In genomic region chr1:160489513-160490261, GRCh38 we compare ENCODE assay signal across 21 cellular contexts. TPM values are rescaled to one million over a fixed set of nuclear protein-coding genes. Genes with fewer than 3 reads are reported as not detected.
DNase-seq lines count a peak whose midpoint lies in the region; ATAC-seq lines count a peak whose summit lies in the region.
"Had no signal": no experiment of that assay in that cellular context is flagged by ENCODE, and none has a peak within 500 bp of the region (broad histone marks: within the 10 kb centered on the region; RNA-seq: fewer than 3 reads in every experiment).

No MANE protein-coding gene starts in this region.

- CTCF ChIA-PET in activated CD4-positive, alpha-beta memory T cell treated with anti-CD3 and anti-CD28 coated beads for 36 hours (lab: Charles Lee), result no interaction called here
- CTCF ChIA-PET in activated CD4-positive, alpha-beta memory T cell treated with anti-CD3 and anti-CD28 coated beads, Interleukin-2, amount 10 ng/mL, durations not matched to agents 7 days and 5 days (lab: Charles Lee), result no interaction called here

- no peak for ATAC-seq in naive thymus-derived CD8-positive, alpha-beta T cell
- no peak for ATAC-seq in HG02623 (IDR thresholded peaks at IDR 0.05; ENCODE audit: unreplicated experiment)
- no peak for ATAC-seq in GM21529 (IDR thresholded peaks at IDR 0.05; ENCODE audit: unreplicated experiment)
- ATAC-seq: A549, body of pancreas, heart right ventricle, psoas muscle had no signal

- H3K4me1 Mint-ChIP-seq in activated CD4-positive, alpha-beta memory T cell treated with anti-CD3 and anti-CD28 coated beads for 36 hours (ENCODE audit: low read depth), result peaks cover 14% of the 10 kb centered on the region
- no peaks in the 10 kb centered on the region for H3K4me1 Mint-ChIP-seq in activated CD4-positive, alpha-beta memory T cell treated with anti-CD3 and anti-CD28 coated beads, Interleukin-2, amount 10 ng/mL, durations not matched to agents 7 days and 5 days
- peaks cover 13% of the 10 kb centered on the region for H3K4me1 Mint-ChIP-seq in activated naive CD8-positive, alpha-beta T cell (ENCODE audit: low read depth)
- H3K4me1 Mint-ChIP-seq in naive thymus-derived CD8-positive, alpha-beta T cell, result peaks cover 10 to 49% (median 16%) of the 10 kb centered on the region in 4 donors

- DNase-seq in activated CD4-positive, alpha-beta memory T cell treated with anti-CD3 and anti-CD28 coated beads for 36 hours, result no peak
- no peak for DNase-seq in activated CD4-positive, alpha-beta memory T cell treated with anti-CD3 and anti-CD28 coated beads, Interleukin-2, amount 10 ng/mL, durations not matched to agents 7 days and 5 days
- DNase-seq in HT1080 (ENCODE audit: low read depth) (peak; percentile 48), NCI-H2029 treated with DMSO at 0.1 percent for 48 hours (lab: John Stamatoyannopoulos, UW) (no peak)
- DNase-seq in naive thymus-derived CD8-positive, alpha-beta T cell, result no peak
- DNase-seq: activated CD4-positive, alpha-beta T cell treated with anti-CD3 and anti-CD28 coated beads, Interleukin-2, amount 50 U/mL, for 1 hour; activated effector memory CD4-positive, alpha-beta T cell treated with Interleukin-2 at 50 U/mL for 16 hours; body of pancreas; Caco-2; heart right ventricle; MG63; psoas muscle; RPMI8226; stimulated activated CD4-positive, alpha-beta T cell treated with anti-CD3 and anti-CD28 coated beads, Interleukin-15, amount 100 ng/mL, for 24 hours had no signal

- H3K27ac Mint-ChIP-seq in activated CD4-positive, alpha-beta memory T cell treated with anti-CD3 and anti-CD28 coated beads for 36 hours, result peak overlapping the region; percentile 35
- H3K27ac Mint-ChIP-seq in activated CD4-positive, alpha-beta memory T cell treated with anti-CD3 and anti-CD28 coated beads, Interleukin-2, amount 10 ng/mL, durations not matched to agents 7 days and 5 days, result no peak overlapping the region
- H3K27ac Mint-ChIP-seq in activated naive CD8-positive, alpha-beta T cell, result peak overlapping the region; percentile 81
- H3K27ac Mint-ChIP-seq in naive thymus-derived CD8-positive, alpha-beta T cell, result peak overlapping the region in 9 of 10 donors; percentile 34 to 85 (median 68)

- intact Hi-C loops in activated CD4-positive, alpha-beta memory T cell treated with anti-CD3 and anti-CD28 coated beads for 36 hours (cut with micrococcal nuclease), result no loop called here

- peaks cover 43% of the 10 kb centered on the region for H3K36me3 Mint-ChIP-seq in activated CD4-positive, alpha-beta memory T cell treated with anti-CD3 and anti-CD28 coated beads for 36 hours
- H3K36me3 Mint-ChIP-seq in activated CD4-positive, alpha-beta memory T cell treated with anti-CD3 and anti-CD28 coated beads, Interleukin-2, amount 10 ng/mL, durations not matched to agents 7 days and 5 days (ENCODE audit: low read depth), result peaks cover 56% of the 10 kb centered on the region
- H3K36me3 Mint-ChIP-seq in activated naive CD8-positive, alpha-beta T cell, result peaks cover 34% of the 10 kb centered on the region
- H3K36me3 Mint-ChIP-seq in naive thymus-derived CD8-positive, alpha-beta T cell, result peaks cover 14 to 49% (median 38%) of the 10 kb centered on the region in 3 donors

- no peak overlapping the region for H3K4me3 Mint-ChIP-seq in activated CD4-positive, alpha-beta memory T cell treated with anti-CD3 and anti-CD28 coated beads for 36 hours
- H3K4me3 Mint-ChIP-seq in activated CD4-positive, alpha-beta memory T cell treated with anti-CD3 and anti-CD28 coated beads, Interleukin-2, amount 10 ng/mL, durations not matched to agents 7 days and 5 days, result no peak overlapping the region
- no peak overlapping the region for H3K4me3 Mint-ChIP-seq in activated naive CD8-positive, alpha-beta T cell
- H3K4me3 Mint-ChIP-seq in naive thymus-derived CD8-positive, alpha-beta T cell, result peak overlapping the region in 1 of 10 donors; percentile 21

- H3K27me3 Mint-ChIP-seq in activated CD4-positive, alpha-beta memory T cell treated with anti-CD3 and anti-CD28 coated beads for 36 hours, result no peaks in the 10 kb centered on the region
- H3K27me3 Mint-ChIP-seq in activated CD4-positive, alpha-beta memory T cell treated with anti-CD3 and anti-CD28 coated beads, Interleukin-2, amount 10 ng/mL, durations not matched to agents 7 days and 5 days, result no peaks in the 10 kb centered on the region
- no peaks in the 10 kb centered on the region for H3K27me3 Mint-ChIP-seq in activated naive CD8-positive, alpha-beta T cell
- no peaks in the 10 kb centered on the region for H3K27me3 Mint-ChIP-seq in naive thymus-derived CD8-positive, alpha-beta T cell

- no peaks in the 10 kb centered on the region for H3K9me3 Mint-ChIP-seq in activated CD4-positive, alpha-beta memory T cell treated with anti-CD3 and anti-CD28 coated beads for 36 hours
- peaks cover 2% of the 10 kb centered on the region for H3K9me3 Mint-ChIP-seq in activated CD4-positive, alpha-beta memory T cell treated with anti-CD3 and anti-CD28 coated beads, Interleukin-2, amount 10 ng/mL, durations not matched to agents 7 days and 5 days
- H3K9me3 Mint-ChIP-seq in activated naive CD8-positive, alpha-beta T cell (ENCODE audit: low read depth), result no peaks in the 10 kb centered on the region
- H3K9me3 Mint-ChIP-seq in naive thymus-derived CD8-positive, alpha-beta T cell, result peaks cover 0 to 7% (median 0%) of the 10 kb centered on the region in 9 donors

- POLR2A ChIA-PET in activated CD4-positive, alpha-beta memory T cell treated with anti-CD3 and anti-CD28 coated beads for 36 hours (lab: Charles Lee), result no interaction called here
- POLR2A ChIA-PET in activated CD4-positive, alpha-beta memory T cell treated with anti-CD3 and anti-CD28 coated beads, Interleukin-2, amount 10 ng/mL, durations not matched to agents 7 days and 5 days (lab: Charles Lee), result no interaction called here
- POLR2A ChIA-PET in naive thymus-derived CD8-positive, alpha-beta T cell (lab: Charles Lee), result no interaction called here

RNA-seq across cellular contexts. Expression of gene SLAMF6, which starts 33.4 kb away (rescaled TPM):
- 10 to 100 TPM; 38.3 to 40.9 TPM for total RNA-seq in activated CD4-positive, alpha-beta memory T cell treated with anti-CD3 and anti-CD28 coated beads for 36 hours
- 10 to 100 TPM; 32.0 to 33.8 TPM for total RNA-seq in activated CD4-positive, alpha-beta memory T cell treated with anti-CD3 and anti-CD28 coated beads, Interleukin-2, amount 10 ng/mL, durations not matched to agents 7 days and 5 days
- total RNA-seq in HT1080 (2014; rRNA removed; shearing (Covaris generic)), result not detected in 2 replicates
- polyA plus RNA-seq in HT1080 (2015; cell fraction: cytosol; rRNA removed), result not detected in 2 replicates
- polyA plus RNA-seq in HT1080 (2015; cell fraction: nucleus; rRNA removed), result not detected in 2 replicates
- 10 to 100 TPM; 39.7 to 42.5 TPM for total RNA-seq in naive thymus-derived CD8-positive, alpha-beta T cell
- polyA plus RNA-seq in naive thymus-derived CD8-positive, alpha-beta T cell, result 10 to 100 TPM; 52.0 to 95.9 (median 69.5) TPM
- total RNA-seq: Caco-2, dermis microvascular lymphatic vessel endothelial cell, kidney epithelial cell, temporal lobe had no signal
- polyA plus RNA-seq: A549 had no signal

Comparison
In these comparisons a context has a peak if more than half of its experiments do, and no peak if none do; other contexts are left out.
1. RNA of gene SLAMF6, which starts 33.4 kb away (total RNA-seq): 39.7 to 42.5 TPM in naive thymus-derived CD8-positive, alpha-beta T cell, 38.3 to 40.9 TPM in activated CD4-positive, alpha-beta memory T cell treated with anti-CD3 and anti-CD28 coated beads for 36 hours and 32.0 to 33.8 TPM in activated CD4-positive, alpha-beta memory T cell treated with anti-CD3 and anti-CD28 coated beads, Interleukin-2, amount 10 ng/mL, durations not matched to agents 7 days and 5 days; not detected in HT1080; every median in the first group is over 10 times any median in the second.